ENCODE assay signal across 26 cellular contexts in genomic region chr14:89465894-89466293, GRCh38. TPM values are rescaled to one million over a fixed set of nuclear protein-coding genes. Genes with fewer than 3 reads are reported as not detected.
DNase-seq lines count a peak whose midpoint lies in the region; ATAC-seq, FAIRE-seq and TF ChIP-seq lines count a peak whose summit lies in the region.
"Had no signal": no experiment of that assay in that cellular context is flagged by ENCODE, and none has a peak within 500 bp of the region (broad histone marks: within the 10 kb centered on the region; RNA-seq: fewer than 3 reads in every experiment).

No MANE protein-coding gene starts in this region.

- no peak for DNase-seq in CD8-positive, alpha-beta memory T cell
- DNase-seq in NCI-H69 (lab: John Stamatoyannopoulos, UW) = peak; percentile 24
- DNase-seq in K562 (ENCODE audit: extremely low read depth in 1 of 4, low spot score in 3 of 4) = no peak
- DNase-seq in natural killer cell treated with Interleukin-12 subunit alpha and Interleukin-12 subunit beta and Interleukin-15 and Interleukin-18, amount 100 ng/mL, for 72 hours (ENCODE audit: low spot score) = no peak
- DNase-seq in Ammon's horn (ENCODE audit: low spot score) = no peak
- DNase-seq in breast epithelium (ENCODE audit: low spot score in 2 of 2) = no peak
- DNase-seq: ACHN, EL, kidney, midbrain, NCI-H1048, NCI-H1694, NCI-H510A treated with DMSO at 0.1 percent for 48 hours had no signal

- TF ChIP-seq CTCF in K562 (IDR thresholded peaks at IDR 0.05 in 2 of 3, conservative IDR thresholded peaks at IDR 0.05 in 1 of 3; ENCODE audit: insufficient read depth in 2 of 3, low read depth in 1 of 3, low read length in 3 of 3) (no peak), breast epithelium (IDR thresholded peaks at IDR 0.05) (no peak)

- H3K36me3 Mint-ChIP-seq in CD8-positive, alpha-beta memory T cell = peaks cover 0 to 14% (median 2%) of the 10 kb centered on the region in 3 donors
- peaks cover 7% of the 10 kb centered on the region for H3K36me3 Mint-ChIP-seq in natural killer cell treated with Interleukin-12 subunit alpha and Interleukin-12 subunit beta and Interleukin-15 and Interleukin-18, amount 100 ng/mL, for 72 hours

- CTCF ChIA-PET in CD8-positive, alpha-beta memory T cell (lab: Charles Lee) = interaction anchor here (1.0 to 1.7 kb wide), 2 partner anchors 23 to 35 kb away, joined by 3 to 4 read pairs; no protein-coding TSS in a partner anchor
- CTCF ChIA-PET in K562 (lab: Yijun Ruan, JAX; ENCODE audit: low intra/inter-chr PET ratio) = no interaction called here

- H3K4me3 Mint-ChIP-seq in CD8-positive, alpha-beta memory T cell = peak overlapping the region in 6 of 7 donors; percentile 18 to 87 (median 86)
- H3K4me3 Mint-ChIP-seq in natural killer cell treated with Interleukin-12 subunit alpha and Interleukin-12 subunit beta and Interleukin-15 and Interleukin-18, amount 100 ng/mL, for 72 hours = peak overlapping the region; percentile 79
- H3K4me3 Mint-ChIP-seq: activated CD4-positive, alpha-beta T cell treated with anti-CD3 and anti-CD28 coated beads, Interleukin-2, amount 10 ng/mL, durations not matched to agents 7 days and 5 days; nephron had no signal

- no peak overlapping the region for H3K4me3 ChIP-seq in CD8-positive, alpha-beta memory T cell (ENCODE audit: low read length)
- H3K4me3 ChIP-seq in K562 (no peak overlapping the region), breast epithelium (no peak overlapping the region)
- H3K4me3 ChIP-seq: BLaER1 treated with 17β-estradiol and CSF1 and Interleukin-3, amounts not matched to agents 10 nM and 100 nM; GM12878; tibial nerve had no signal

- peaks cover 6% of the 10 kb centered on the region; the same call in 1 of the 2 replicates for H4K20me1 ChIP-seq in K562 (replicated peaks; ENCODE audit: control insufficient read depth, insufficient read depth, low read length)
- H4K20me1 ChIP-seq: BLaER1 treated with 17β-estradiol and CSF1 and Interleukin-3, amounts not matched to agents 10 nM and 100 nM had no signal

- TF ChIP-seq EP300 in K562 (IDR thresholded peaks at IDR 0.05; ENCODE audit: low read length) = no peak

- H3K9ac ChIP-seq in K562 (ENCODE audit: insufficient read depth in 1 of 2, low read depth in 2 of 2, low read length in 2 of 2) = no peak overlapping the region

- ATAC-seq in K562 = no peak
- no peak for ATAC-seq in natural killer cell treated with Interleukin-12 subunit alpha and Interleukin-12 subunit beta and Interleukin-15 and Interleukin-18, amount 100 ng/mL, for 72 hours
- no peak for ATAC-seq in GM19023 (IDR thresholded peaks at IDR 0.05; ENCODE audit: unreplicated experiment)
- ATAC-seq: SK-N-SH treated with all-trans-retinoic acid at 6 μM for 48 hours had no signal

- H3K9me3 ChIP-seq in CD8-positive, alpha-beta memory T cell (ENCODE audit: low read length) = no peaks in the 10 kb centered on the region
- no peaks in the 10 kb centered on the region for H3K9me3 ChIP-seq in K562 (replicated peaks; ENCODE audit: control insufficient read depth, insufficient read depth, low read depth, low read length)
- no peaks in the 10 kb centered on the region for H3K9me3 ChIP-seq in breast epithelium

- no peaks in the 10 kb centered on the region for H3K27me3 Mint-ChIP-seq in CD8-positive, alpha-beta memory T cell
- H3K27me3 Mint-ChIP-seq in natural killer cell treated with Interleukin-12 subunit alpha and Interleukin-12 subunit beta and Interleukin-15 and Interleukin-18, amount 100 ng/mL, for 72 hours = no peaks in the 10 kb centered on the region
- H3K27me3 Mint-ChIP-seq: activated CD4-positive, alpha-beta T cell treated with anti-CD3 and anti-CD28 coated beads, Interleukin-2, amount 10 ng/mL, durations not matched to agents 7 days and 5 days; activated naive CD4-positive, alpha-beta T cell treated with anti-CD3 and anti-CD28 coated beads, Interleukin-2, amount 50 U/mL, for 24 hours had no signal

- no peak overlapping the region for H3K27ac ChIP-seq in CD8-positive, alpha-beta memory T cell (ENCODE audit: low read depth, low read length)
- H3K27ac ChIP-seq in K562 (ENCODE audit: extremely low read depth, low read depth, low read length) = no peak overlapping the region
- no peak overlapping the region for H3K27ac ChIP-seq in breast epithelium
- H3K27ac ChIP-seq: tibial nerve, VCaP had no signal

- peaks cover 40% of the 10 kb centered on the region for H3K4me1 ChIP-seq in CD8-positive, alpha-beta memory T cell (ENCODE audit: insufficient read depth, low read length)
- peaks cover 5 to 15% of the 10 kb centered on the region in 2 experiments; a peak in 4 of 5 replicates for H3K4me1 ChIP-seq in K562 (replicated peaks in 1 of 2; ENCODE audit: control insufficient read depth in 2 of 2, insufficient read depth in 2 of 2, low read length in 2 of 2)
- no peaks in the 10 kb centered on the region for H3K4me1 ChIP-seq in breast epithelium

- in situ Hi-C loops in K562 (cut with MboI) = no loop called here

- no peaks in the 10 kb centered on the region for H3K79me2 ChIP-seq in K562 (ENCODE audit: control insufficient read depth, insufficient read depth, low read length)

- no peaks in the 10 kb centered on the region for H3K9me3 Mint-ChIP-seq in CD8-positive, alpha-beta memory T cell
- peaks cover 4% of the 10 kb centered on the region for H3K9me3 Mint-ChIP-seq in natural killer cell treated with Interleukin-12 subunit alpha and Interleukin-12 subunit beta and Interleukin-15 and Interleukin-18, amount 100 ng/mL, for 72 hours
- H3K9me3 Mint-ChIP-seq: activated CD4-positive, alpha-beta T cell treated with anti-CD3 and anti-CD28 coated beads, Interleukin-2, amount 10 ng/mL, durations not matched to agents 7 days and 5 days; activated naive CD4-positive, alpha-beta T cell treated with anti-CD3 and anti-CD28 coated beads, Interleukin-2, amount 50 U/mL, for 24 hours had no signal

- H3K27ac Mint-ChIP-seq in CD8-positive, alpha-beta memory T cell = peak overlapping the region in 7 of 8 donors; percentile 6 to 94 (median 90)
- peak overlapping the region; percentile 80 to 85 for H3K27ac Mint-ChIP-seq in natural killer cell treated with Interleukin-12 subunit alpha and Interleukin-12 subunit beta and Interleukin-15 and Interleukin-18, amount 100 ng/mL, for 72 hours

- H3K4me1 Mint-ChIP-seq in CD8-positive, alpha-beta memory T cell = peaks cover 59 to 85% (median 79%) of the 10 kb centered on the region in 3 donors
- H3K4me1 Mint-ChIP-seq in natural killer cell treated with Interleukin-12 subunit alpha and Interleukin-12 subunit beta and Interleukin-15 and Interleukin-18, amount 100 ng/mL, for 72 hours (ENCODE audit: low read depth in 2 of 2) = peaks cover 47 to 56% of the 10 kb centered on the region in 2 donors

- H3K36me3 ChIP-seq in CD8-positive, alpha-beta memory T cell (ENCODE audit: insufficient read depth, low read length) = no peaks in the 10 kb centered on the region
- no peaks in the 10 kb centered on the region for H3K36me3 ChIP-seq in K562 (ENCODE audit: control insufficient read depth, insufficient read depth, low read length)
- H3K36me3 ChIP-seq in breast epithelium = no peaks in the 10 kb centered on the region
- H3K36me3 ChIP-seq: tibial nerve had no signal

- no TSS peak for BruUV-seq in K562 (replicated peaks; lab: Mats Ljungman, UMichigan)

- H2AFZ ChIP-seq in K562 (ENCODE audit: low read depth, low read length) = peak overlapping the region; percentile 70; the same call in 1 of the 2 replicates

- H3K9me1 ChIP-seq in K562 (ENCODE audit: control insufficient read depth, insufficient read depth, low read length) = no peaks in the 10 kb centered on the region

- intact Hi-C loops in K562 (cut with micrococcal nuclease) = no loop called here
- intact Hi-C loops in breast epithelium (cut with DNase I; ENCODE audit: low total_unique reads) = loop anchor here (10.0 kb wide), 1 partner anchor 1719 kb away; no protein-coding TSS in a partner anchor

- POLR2A ChIA-PET in CD8-positive, alpha-beta memory T cell (lab: Charles Lee) = interaction anchor here (0.5 kb wide), 1 partner anchor 10 kb away, joined by 6 read pairs; no protein-coding TSS in a partner anchor
- POLR2A ChIA-PET in K562 (lab: Yijun Ruan, JAX) = interaction anchor here (1.2 kb wide), 1 partner anchor 10 kb away, joined by 3 read pairs; no protein-coding TSS in a partner anchor

- TF ChIP-seq POLR2A in K562 (conservative IDR thresholded peaks at IDR 0.05) (no peak), breast epithelium (IDR thresholded peaks at IDR 0.05) (no peak)

- H3K4me2 ChIP-seq in K562 (ENCODE audit: insufficient read depth, low read length) = no peak overlapping the region

- TF ChIP-seq RAD21 in K562 (CRISPR knock-in tag; conservative IDR thresholded peaks at IDR 0.05 in 1 of 2, IDR thresholded peaks at IDR 0.05 in 1 of 2) = no peak

- no peaks in the 10 kb centered on the region for H3K27me3 ChIP-seq in CD8-positive, alpha-beta memory T cell (ENCODE audit: insufficient read depth, low read length, poor library complexity, severe bottlenecking)
- H3K27me3 ChIP-seq in K562 (ENCODE audit: control insufficient read depth in 2 of 2, insufficient read depth in 2 of 2, low read length in 2 of 2) = no peaks in the 10 kb centered on the region
- no peaks in the 10 kb centered on the region for H3K27me3 ChIP-seq in breast epithelium
- H3K27me3 ChIP-seq: BLaER1 treated with 17β-estradiol and CSF1 and Interleukin-3, amounts not matched to agents 10 nM and 100 nM; dorsolateral prefrontal cortex; tibial nerve had no signal

- no peak for FAIRE-seq in K562 (lab: Jason Lieb, UNC)
- FAIRE-seq: D721Med, endothelial cell of umbilical vein, GM12878, kidney, small intestine had no signal

- WGBS in K562 (ENCODE audit: insufficient coverage, low coverage, missing lambda C conversion rate) = 18% methylated on average over 5 of the region's 5 CpGs

RNA-seq across cellular contexts. Expression of gene FOXN3, which starts 48.9 kb away (rescaled TPM):
- 10 to 100 TPM; 73.9 to 74.8 TPM for total RNA-seq in CD8-positive, alpha-beta memory T cell
- 136 TPM for polyA plus RNA-seq in CD8-positive, alpha-beta memory T cell
- 3.1 and 4.8 TPM in 2 replicates for total RNA-seq in K562 (2011; cell fraction: chromatin; rRNA removed; ENCODE audit: low replicate concordance)
- 1.8 and 2.0 TPM in 2 replicates for total RNA-seq in K562 (2011; cell fraction: nucleolus; rRNA removed)
- total RNA-seq in K562 (2011; cell fraction: nucleoplasm; rRNA removed) = 2.7 and 3.7 TPM in 2 replicates
- total RNA-seq in K562 (2014; rRNA removed) = 0.50 and 2.0 TPM in 2 replicates
- total RNA-seq in K562 (2014; rRNA removed; fragmentation: Illumina TruSeq; extraction: Trizol) = 0.35 and 0.36 TPM in 2 replicates
- total RNA-seq in K562 (2015; rRNA removed; fragmentation: Illumina TruSeq; extraction: Trizol) = 0.40 and 0.57 TPM in 2 replicates
- 1.3 and 1.7 TPM in 2 replicates for total RNA-seq in K562 (2021)
- 0.36 and 0.79 TPM in 2 replicates for polyA plus RNA-seq in K562 (2011; rRNA removed)
- 0.15 and 0.29 TPM in 2 replicates for polyA plus RNA-seq in K562 (2011; cell fraction: cytosol; rRNA removed)
- 0.24 and 0.34 TPM in 2 replicates for polyA plus RNA-seq in K562 (2011; cell fraction: nucleus; rRNA removed)
- 0.59 and 1.4 TPM in 2 replicates for polyA plus RNA-seq in K562 (2012)
- 0.55 and 0.66 TPM in 2 replicates for polyA plus RNA-seq in K562 (2014; fragmentation: Illumina TruSeq; extraction: Trizol)
- polyA plus RNA-seq in K562 (2014; fragmentation: Nextera tagmentation; extraction: Ambion mirVana) = under 1 TPM; 0.07 to 0.39 TPM
- polyA plus RNA-seq in K562 (2014; rRNA removed) = 0.32 and 0.57 TPM in 2 replicates
- 0.42 and 0.48 TPM in 2 replicates for polyA minus RNA-seq in K562 (2011; rRNA and poly(A)+ RNA removed)
- 0.29 and 1.5 TPM in 2 replicates for polyA minus RNA-seq in K562 (2011; cell fraction: cytosol; rRNA and poly(A)+ RNA removed)
- polyA minus RNA-seq in K562 (2011; cell fraction: nucleus; rRNA and poly(A)+ RNA removed) = 0.78 and 1.2 TPM in 2 replicates
- total RNA-seq in natural killer cell treated with Interleukin-12 subunit alpha and Interleukin-12 subunit beta and Interleukin-15 and Interleukin-18, amount 100 ng/mL, for 72 hours = 100 to 1,000 TPM; 127 to 133 TPM
- 100 to 1,000 TPM in 1 of 3 donors, 10 to 100 TPM in 2; 70.7 to 180 (median 80.3) TPM for total RNA-seq in breast epithelium

Comparison
In these comparisons a context has a peak if more than half of its experiments do, and no peak if none do; other contexts are left out.
1. RNA of gene FOXN3, which starts 48.9 kb away (total RNA-seq): 127 to 133 TPM in natural killer cell treated with Interleukin-12 subunit alpha and Interleukin-12 subunit beta and Interleukin-15 and Interleukin-18, amount 100 ng/mL, for 72 hours, 70.7 to 180 TPM in breast epithelium and 73.9 to 74.8 TPM in CD8-positive, alpha-beta memory T cell; 0.35 to 4.8 TPM in K562; every median in the first group is over 10 times any median in the second.